ENCODE assay signal across 8 cellular contexts in genomic region chr5:6711409-6712135, GRCh38. TPM values are rescaled to one million over a fixed set of nuclear protein-coding genes. Genes with fewer than 3 reads are reported as not detected.
A peak's percentile ranks its signal among the peaks of the same experiment; 100 is the strongest.
DNase-seq lines count a peak whose midpoint lies in the region; ATAC-seq and TF ChIP-seq lines count a peak whose summit lies in the region.

No MANE protein-coding gene starts in this region.

- H3K27me3 Mint-ChIP-seq in CD14-positive monocyte (ENCODE audit: low read depth in 3 of 3) (peaks cover 3 to 12% (median 8%) of the 10 kb centered on the region in 3 donors), natural killer cell (ENCODE audit: low read depth in 2 of 2) (peaks cover 7 to 8% of the 10 kb centered on the region in 2 donors)

- H3K27ac ChIP-seq in HL-60 (replicated peaks), result peak overlapping the region; percentile 78
- H3K27ac ChIP-seq in caudate nucleus (ENCODE audit: low read depth, low read length), result peak overlapping the region; percentile 97

- no peaks in the 10 kb centered on the region for H3K27me3 ChIP-seq in HL-60 (ENCODE audit: insufficient read depth, poor library complexity, severe bottlenecking)

- intact Hi-C loops in CD14-positive monocyte (cut with micrococcal nuclease), result loop anchor here (2.0 to 5.0 kb wide), 3 partner anchors 67 to 1289 kb away; partner anchors contain the start of genes NSUN2 (in 2 of the 2), SRD5A1 (in 2 of the 2) and ICE1 (in 1 of the 2)
- intact Hi-C loops in natural killer cell (cut with micrococcal nuclease), result loop anchor here (5.0 kb wide), 1 partner anchor 1219 kb away; no protein-coding TSS in a partner anchor

- peaks cover 0 to 3% of the 10 kb centered on the region in 2 donors for H3K36me3 Mint-ChIP-seq in CD14-positive monocyte
- no peaks in the 10 kb centered on the region for H3K36me3 Mint-ChIP-seq in natural killer cell

- no peak for ATAC-seq in natural killer cell
- ATAC-seq in GM21515 (IDR thresholded peaks at IDR 0.05; ENCODE audit: unreplicated experiment), result no peak

- H3K4me3 Mint-ChIP-seq in CD14-positive monocyte (peak overlapping the region; percentile 88 to 94), natural killer cell (peak overlapping the region; percentile 91)

- H3K4me1 Mint-ChIP-seq in CD14-positive monocyte (peaks cover 35% of the 10 kb centered on the region), natural killer cell (peaks cover 26 to 35% of the 10 kb centered on the region in 2 donors)

- DNase-seq in CD14-positive monocyte (ENCODE audit: low spot score) (no peak), HL-60 (ENCODE audit: low read depth in 1 of 2, low spot score in 1 of 2) (no peak), caudate nucleus (lab: John Stamatoyannopoulos, UW) (no peak), natural killer cell (no peak), H4 (ENCODE audit: low spot score) (no peak), glomerular visceral epithelial cell (ENCODE audit: extremely low spot score) (no peak), MV-4-11 (lab: John Stamatoyannopoulos, UW) (no peak)

- H3K27ac Mint-ChIP-seq in CD14-positive monocyte (peak overlapping the region; percentile 91 to 97 (median 96)), natural killer cell (peak overlapping the region; percentile 88 to 89)

- peaks cover 0 to 6% (median 0%) of the 10 kb centered on the region in 7 donors for H3K9me3 Mint-ChIP-seq in CD14-positive monocyte
- no peaks in the 10 kb centered on the region for H3K9me3 Mint-ChIP-seq in natural killer cell

- TF ChIP-seq CTCF in CD14-positive monocyte (IDR thresholded peaks at IDR 0.05) (no peak), HL-60 (IDR thresholded peaks at IDR 0.05; ENCODE audit: insufficient read depth, low read length) (no peak), natural killer cell (IDR thresholded peaks at IDR 0.05) (no peak)

- H3K4me3 ChIP-seq in HL-60 (replicated peaks; ENCODE audit: insufficient read depth, low read length), result peak overlapping the region; percentile 73

RNA-seq across cellular contexts. Expression of gene TENT4A, which starts 1.7 kb away (rescaled TPM):
- under 1 TPM; 0.17 to 0.44 TPM for polyA plus RNA-seq in CD14-positive monocyte
- total RNA-seq in natural killer cell, result 10 to 100 TPM; 36.0 to 65.6 (median 44.9) TPM
- total RNA-seq in H4 (2014; rRNA removed; shearing (Covaris generic)), result 3.9 and 6.2 TPM in 2 replicates
